Comparison of ENCODE assay signal across 21 cellular contexts in genomic region chr18:33022370-33022769, GRCh38.
A peak's percentile ranks its signal among the peaks of the same experiment; 100 is the strongest.
DNase-seq lines count a peak whose midpoint lies in the region; ATAC-seq, FAIRE-seq and TF ChIP-seq lines count a peak whose summit lies in the region.
"Had no signal": no experiment of that assay in that cellular context is flagged by ENCODE, and none has a peak within 500 bp of the region (broad histone marks: within the 10 kb centered on the region; RNA-seq: fewer than 3 reads in every experiment).

No MANE protein-coding gene starts in this region.

- ATAC-seq in GM18519 (IDR thresholded peaks at IDR 0.05; ENCODE audit: low FRiP score, unreplicated experiment) (peak; percentile 57), HG03103 (IDR thresholded peaks at IDR 0.05; ENCODE audit: low read depth, unreplicated experiment) (peak; percentile 62), HG02885 (IDR thresholded peaks at IDR 0.05; ENCODE audit: poor library complexity, unreplicated experiment) (no peak)
- no peak for ATAC-seq in effector memory CD8-positive, alpha-beta T cell (replicated peaks)
- ATAC-seq: K562, pancreas had no signal

- H3K9me3 Mint-ChIP-seq in mesothelial cell of epicardium (no peaks in the 10 kb centered on the region), CD14-positive monocyte (peaks cover 0 to 2% (median 0%) of the 10 kb centered on the region in 7 donors)
- H3K9me3 Mint-ChIP-seq in effector memory CD8-positive, alpha-beta T cell, result peaks cover 3 to 24% of the 10 kb centered on the region in 2 donors
- H3K9me3 Mint-ChIP-seq: activated naive CD4-positive, alpha-beta T cell treated with anti-CD3 and anti-CD28 coated beads, Interleukin-2, amount 10 ng/mL, durations not matched to agents 7 days and 5 days had no signal

- H3K27ac Mint-ChIP-seq in mesothelial cell of epicardium, result no peak overlapping the region
- no peak overlapping the region for H3K27ac Mint-ChIP-seq in CD14-positive monocyte
- H3K27ac Mint-ChIP-seq in effector memory CD8-positive, alpha-beta T cell, result no peak overlapping the region
- H3K27ac Mint-ChIP-seq: activated naive CD4-positive, alpha-beta T cell treated with anti-CD3 and anti-CD28 coated beads, Interleukin-2, amount 10 ng/mL, durations not matched to agents 7 days and 5 days had no signal

- H3K4me3 Mint-ChIP-seq in mesothelial cell of epicardium (no peak overlapping the region), CD14-positive monocyte (no peak overlapping the region)
- H3K4me3 Mint-ChIP-seq in effector memory CD8-positive, alpha-beta T cell, result no peak overlapping the region
- H3K4me3 Mint-ChIP-seq: activated naive CD4-positive, alpha-beta T cell treated with anti-CD3 and anti-CD28 coated beads, Interleukin-2, amount 10 ng/mL, durations not matched to agents 7 days and 5 days had no signal

- H3K4me1 Mint-ChIP-seq in mesothelial cell of epicardium (no peaks in the 10 kb centered on the region), CD14-positive monocyte (no peaks in the 10 kb centered on the region)
- H3K4me1 Mint-ChIP-seq in effector memory CD8-positive, alpha-beta T cell (ENCODE audit: low read depth in 2 of 2), result no peaks in the 10 kb centered on the region
- H3K4me1 Mint-ChIP-seq: activated naive CD4-positive, alpha-beta T cell treated with anti-CD3 and anti-CD28 coated beads, Interleukin-2, amount 10 ng/mL, durations not matched to agents 7 days and 5 days had no signal

- H3K27me3 Mint-ChIP-seq in mesothelial cell of epicardium (ENCODE audit: low read depth) (peaks cover 5% of the 10 kb centered on the region), CD14-positive monocyte (ENCODE audit: low read depth in 3 of 3) (peaks cover 0 to 2% (median 0%) of the 10 kb centered on the region in 3 donors)
- H3K27me3 Mint-ChIP-seq in effector memory CD8-positive, alpha-beta T cell, result no peaks in the 10 kb centered on the region
- H3K27me3 Mint-ChIP-seq: activated naive CD4-positive, alpha-beta T cell treated with anti-CD3 and anti-CD28 coated beads, Interleukin-2, amount 10 ng/mL, durations not matched to agents 7 days and 5 days had no signal

- H3K36me3 Mint-ChIP-seq in mesothelial cell of epicardium, result no peaks in the 10 kb centered on the region
- H3K36me3 Mint-ChIP-seq in CD14-positive monocyte, result no peaks in the 10 kb centered on the region
- H3K36me3 Mint-ChIP-seq in effector memory CD8-positive, alpha-beta T cell (ENCODE audit: insufficient read depth), result no peaks in the 10 kb centered on the region
- H3K36me3 Mint-ChIP-seq: activated naive CD4-positive, alpha-beta T cell treated with anti-CD3 and anti-CD28 coated beads, Interleukin-2, amount 10 ng/mL, durations not matched to agents 7 days and 5 days had no signal

- intact Hi-C loops in CD14-positive monocyte (cut with micrococcal nuclease), result no loop called here

- DNase-seq in RKO (ENCODE audit: low spot score) (peak; percentile 4), mesothelial cell of epicardium (ENCODE audit: low spot score in 2 of 2, unreplicated experiment in 2 of 2) (no peak), CD14-positive monocyte (ENCODE audit: low spot score) (no peak), RCC 7860 (ENCODE audit: low spot score) (no peak)
- no peak for DNase-seq in effector memory CD8-positive, alpha-beta T cell
- DNase-seq: activated CD4-positive, alpha-beta T cell treated with anti-CD3 and anti-CD28 coated beads, Interleukin-2, amount 50 U/mL, for 48 hours; activated naive CD4-positive, alpha-beta T cell treated with anti-CD3 and anti-CD28 coated beads, Interleukin-2, amount 10 ng/mL, durations not matched to agents 7 days and 5 days; Calu3; foreskin fibroblast; GF-D8; left ventricle myocardium inferior; NCI-H2171; pancreas; T-helper 1 cell had no signal

- TF ChIP-seq CTCF in mesothelial cell of epicardium (IDR thresholded peaks at IDR 0.05; ENCODE audit: unreplicated experiment) (peak; percentile 45), CD14-positive monocyte (IDR thresholded peaks at IDR 0.05) (no peak)

- no peak for FAIRE-seq in RCC 7860 (lab: Jason Lieb, UNC)
- FAIRE-seq: astrocyte, endometrium, GM12892, K562, pancreas had no signal

Comparison
In these comparisons a context has a peak if more than half of its experiments do, and no peak if none do; other contexts are left out.
1. ATAC-seq: peak in GM18519 (single experiment) and HG03103 (single experiment); none in HG02885 (single experiment) and effector memory CD8-positive, alpha-beta T cell (single experiment).